Comparison of ENCODE assay signal across 28 cellular contexts in genomic region chr11:95975343-95975742, GRCh38.
"Had no signal": no experiment of that assay in that cellular context is flagged by ENCODE, and none has a peak within 500 bp of the region (broad histone marks: within the 10 kb centered on the region; RNA-seq: fewer than 3 reads in every experiment).

No MANE protein-coding gene starts in this region.

- H3K4me3 Mint-ChIP-seq: natural killer cell; nephron; neural progenitor cell; stimulated activated effector memory CD8-positive, alpha-beta T cell treated with anti-CD3 and anti-CD28 coated beads, Interleukin-12 subunit alpha, Interleukin-12 subunit beta, amount 100 ng/mL, for 72 hours; stimulated activated naive B cell treated with anti-CD40 and anti-IgM and Interleukin-4, amounts not matched to agents 10 μg/mL and 1 μg/mL and 100 μg/mL, for 72 hours; stimulated activated naive CD8-positive, alpha-beta T cell treated with anti-CD3 and anti-CD28 coated beads, Interleukin-15, Interleukin-2, amounts not matched to agents 100 ng/mL and 50 ng/mL, for 24 hours had no signal

- H3K9me3 ChIP-seq: ovary, psoas muscle, right lobe of liver, sigmoid colon, stomach, thoracic aorta, thyroid gland, tibial nerve, upper lobe of left lung, uterus had no signal

- H3K4me1 Mint-ChIP-seq: natural killer cell; neural progenitor cell; stimulated activated effector memory CD8-positive, alpha-beta T cell treated with anti-CD3 and anti-CD28 coated beads, Interleukin-12 subunit alpha, Interleukin-12 subunit beta, amount 100 ng/mL, for 72 hours; stimulated activated naive B cell treated with anti-CD40 and anti-IgM and Interleukin-4, amounts not matched to agents 10 μg/mL and 1 μg/mL and 100 μg/mL, for 72 hours had no signal

- ATAC-seq: natural killer cell; psoas muscle; right cardiac atrium; right lobe of liver; stimulated activated effector memory CD8-positive, alpha-beta T cell treated with anti-CD3 and anti-CD28 coated beads, Interleukin-12 subunit alpha, Interleukin-12 subunit beta, amount 100 ng/mL, for 72 hours; stimulated activated naive B cell treated with anti-CD40 and anti-IgM and Interleukin-4, amounts not matched to agents 10 μg/mL and 1 μg/mL and 100 μg/mL, for 72 hours had no signal

- H3K27me3 ChIP-seq: neural progenitor cell, ovary, right lobe of liver, sigmoid colon, stomach, thyroid gland, tibial nerve, upper lobe of left lung, uterus had no signal

- H3K27ac ChIP-seq: neural progenitor cell, ovary, parathyroid adenoma, psoas muscle, right lobe of liver, sigmoid colon, stomach, thoracic aorta, thyroid gland, tibial nerve, upper lobe of left lung, uterus had no signal

- H3K4me2 ChIP-seq: neural progenitor cell had no signal

- FAIRE-seq: small intestine had no signal

- H3K4me1 ChIP-seq: neural progenitor cell, parathyroid adenoma, psoas muscle, right lobe of liver, sigmoid colon, stomach, thyroid gland, tibial nerve, upper lobe of left lung, uterus had no signal

- H3K9me3 Mint-ChIP-seq: natural killer cell; nephron; neural progenitor cell; stimulated activated effector memory CD8-positive, alpha-beta T cell treated with anti-CD3 and anti-CD28 coated beads, Interleukin-12 subunit alpha, Interleukin-12 subunit beta, amount 100 ng/mL, for 72 hours; stimulated activated naive B cell treated with anti-CD40 and anti-IgM and Interleukin-4, amounts not matched to agents 10 μg/mL and 1 μg/mL and 100 μg/mL, for 72 hours; stimulated activated naive CD8-positive, alpha-beta T cell treated with anti-CD3 and anti-CD28 coated beads, Interleukin-15, Interleukin-2, amounts not matched to agents 100 ng/mL and 50 ng/mL, for 24 hours had no signal

- H3K27ac Mint-ChIP-seq: natural killer cell; nephron; neural progenitor cell; progenitor cell of endocrine pancreas; stimulated activated effector memory CD8-positive, alpha-beta T cell treated with anti-CD3 and anti-CD28 coated beads, Interleukin-12 subunit alpha, Interleukin-12 subunit beta, amount 100 ng/mL, for 72 hours; stimulated activated naive B cell treated with anti-CD40 and anti-IgM and Interleukin-4, amounts not matched to agents 10 μg/mL and 1 μg/mL and 100 μg/mL, for 72 hours; stimulated activated naive CD8-positive, alpha-beta T cell treated with anti-CD3 and anti-CD28 coated beads, Interleukin-15, Interleukin-2, amounts not matched to agents 100 ng/mL and 50 ng/mL, for 24 hours had no signal

- H3K4me3 ChIP-seq: neural progenitor cell, ovary, psoas muscle, right lobe of liver, sigmoid colon, stomach, thoracic aorta, thyroid gland, tibial nerve, upper lobe of left lung, uterus had no signal

- H3K79me2 ChIP-seq: parathyroid adenoma had no signal

- DNase-seq: natural killer cell; occipital lobe; ovary; posterior cingulate gyrus; psoas muscle; right cardiac atrium; right lobe of liver; sigmoid colon; small intestine; stimulated activated CD4-positive, alpha-beta T cell treated with anti-CD3 and anti-CD28 coated beads, Interleukin-15, amount 100 ng/mL, for 24 hours; stimulated activated CD4-positive, alpha-beta T cell treated with anti-CD3 and anti-CD28 coated beads, Interleukin-2, amount 100 ng/mL, for 24 hours; stimulated activated CD4-positive, alpha-beta T cell treated with anti-CD3 and anti-CD28 coated beads, Interleukin-2, amount 100 ng/mL, for 48 hours; stimulated activated CD4-positive, alpha-beta T cell treated with anti-CD3 and anti-CD28 coated beads, Interleukin-4, amount 100 ng/mL, for 24 hours; stimulated activated naive B cell treated with anti-CD40 and anti-IgM and Interleukin-4, amounts not matched to agents 10 μg/mL and 1 μg/mL and 100 μg/mL, for 72 hours; stimulated activated naive CD4-positive, alpha-beta T cell treated with Interleukin-2 at 50 U/mL for 16 hours; stomach; thyroid gland; trophoblast cell; uterus had no signal

- H3K9ac ChIP-seq: neural progenitor cell, parathyroid adenoma had no signal

- H3K36me3 ChIP-seq: neural progenitor cell, ovary, right lobe of liver, uterus had no signal

- H3K27me3 Mint-ChIP-seq: progenitor cell of endocrine pancreas; stimulated activated naive B cell treated with anti-CD40 and anti-IgM and Interleukin-4, amounts not matched to agents 10 μg/mL and 1 μg/mL and 100 μg/mL, for 72 hours; stimulated activated naive CD8-positive, alpha-beta T cell treated with anti-CD3 and anti-CD28 coated beads, Interleukin-15, Interleukin-2, amounts not matched to agents 100 ng/mL and 50 ng/mL, for 24 hours had no signal
